ENCODE assay signal across 10 cellular contexts in the genomic region with DNA sequence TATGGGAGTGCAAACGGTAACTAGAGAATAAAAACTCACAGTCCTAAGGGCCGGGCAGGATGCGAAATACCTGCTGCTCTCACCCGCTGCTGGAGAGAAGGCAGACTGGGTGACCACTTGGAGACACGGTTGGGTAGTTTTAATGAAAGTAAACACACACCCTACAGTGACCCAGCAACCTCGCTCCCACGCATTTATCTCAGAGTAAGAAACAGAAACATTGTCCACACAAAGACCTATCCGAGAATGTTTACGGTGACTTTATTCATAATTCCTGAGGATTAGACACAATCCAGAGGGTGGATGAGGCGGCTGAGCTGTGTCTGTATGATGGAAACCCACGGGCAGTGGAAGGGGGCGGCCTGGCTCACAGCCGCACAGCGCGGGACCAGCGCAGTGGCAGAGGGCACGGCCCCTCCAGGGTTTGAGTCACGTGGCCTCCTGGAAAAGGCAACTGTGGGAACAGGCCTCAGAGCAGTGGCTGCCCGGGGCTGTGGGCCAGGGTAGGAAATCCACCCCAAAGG.
DNase-seq lines count a peak whose midpoint lies in the region; ATAC-seq and TF ChIP-seq lines count a peak whose summit lies in the region.
"Had no signal": no experiment of that assay in that cellular context is flagged by ENCODE, and none has a peak within 500 bp of the region (broad histone marks: within the 10 kb centered on the region; RNA-seq: fewer than 3 reads in every experiment).

No MANE protein-coding gene starts in this region.

- H3K27me3 ChIP-seq in SU-DHL-6 (ENCODE audit: low read length), result no peaks in the 10 kb centered on the region

- TF ChIP-seq CTCF in SU-DHL-6 (IDR thresholded peaks at IDR 0.05; ENCODE audit: insufficient read depth, low read length, poor library complexity, severe bottlenecking), result no peak

- no peaks in the 10 kb centered on the region for H3K79me2 ChIP-seq in SU-DHL-6 (ENCODE audit: insufficient read depth, low read length)

- no peak overlapping the region for H2AFZ ChIP-seq in SU-DHL-6 (ENCODE audit: low read depth, low read length, severe bottlenecking)

- H3F3A ChIP-seq in SU-DHL-6 (ENCODE audit: insufficient read depth), result no peaks in the 10 kb centered on the region

- peak overlapping the region; percentile 34 for H3K4me2 ChIP-seq in SU-DHL-6 (ENCODE audit: low read depth, low read length, poor library complexity, severe bottlenecking)

- H3K4me3 ChIP-seq in SU-DHL-6 (ENCODE audit: insufficient read depth, low read length, poor library complexity, severe bottlenecking), result no peak overlapping the region

- H3K36me3 ChIP-seq in SU-DHL-6 (ENCODE audit: low read length), result no peaks in the 10 kb centered on the region

- H3K9ac ChIP-seq in SU-DHL-6 (ENCODE audit: low read length), result no peak overlapping the region

- intact Hi-C loops in sciatic nerve (cut with DNase I), result no loop called here

- DNase-seq in NCI-H146 (lab: John Stamatoyannopoulos, UW) (peak; percentile 41), NCI-H146 treated with DMSO at 0.1 percent for 48 hours (lab: John Stamatoyannopoulos, UW; ENCODE audit: unreplicated experiment) (no peak), sciatic nerve (ENCODE audit: low spot score) (no peak), NCI-H345 (lab: John Stamatoyannopoulos, UW) (no peak), NCI-H2107 treated with DMSO at 0.1 percent for 48 hours (lab: John Stamatoyannopoulos, UW; ENCODE audit: unreplicated experiment) (no peak), RPMI8226 (no peak)
- DNase-seq: 8988T, foreskin melanocyte had no signal

- no peaks in the 10 kb centered on the region for H3K9me3 ChIP-seq in SU-DHL-6 (ENCODE audit: insufficient read depth, low read length)

- H3K9me2 ChIP-seq in SU-DHL-6 (replicated peaks; ENCODE audit: insufficient read depth, low read length), result no peaks in the 10 kb centered on the region

- H3K27ac ChIP-seq in SU-DHL-6 (ENCODE audit: low read depth, low read length), result peak overlapping the region; percentile 54

- H4K20me1 ChIP-seq in SU-DHL-6 (ENCODE audit: low read depth, low read length), result no peaks in the 10 kb centered on the region

- peak; percentile 54 for ATAC-seq in HG02852 (IDR thresholded peaks at IDR 0.05; ENCODE audit: unreplicated experiment)
- peak; percentile 12 for ATAC-seq in sciatic nerve
